In genomic region chr14:20381341-20381740, GRCh38 we compare ENCODE assay signal across 18 cellular contexts. TPM values are rescaled to one million over a fixed set of nuclear protein-coding genes. Genes with fewer than 3 reads are reported as not detected.
DNase-seq lines count a peak whose midpoint lies in the region; ATAC-seq and TF ChIP-seq lines count a peak whose summit lies in the region.
"Had no signal": no experiment of that assay in that cellular context is flagged by ENCODE, and none has a peak within 500 bp of the region (broad histone marks: within the 10 kb centered on the region; RNA-seq: fewer than 3 reads in every experiment).

No MANE protein-coding gene starts in this region.

- H3K9me1 ChIP-seq in IMR-90 (ENCODE audit: insufficient read depth, low read length), result no peaks in the 10 kb centered on the region

- no peak for TF ChIP-seq POLR2A in IMR-90 (IDR thresholded peaks at IDR 0.05; ENCODE audit: low read depth, low read length)

- ATAC-seq in IMR-90 (ENCODE audit: low read depth) (no peak), naive B cell (ENCODE audit: low read depth in 2 of 2) (no peak), left lobe of liver (no peak)
- ATAC-seq in activated naive CD8-positive, alpha-beta T cell treated with anti-CD3 and anti-CD28 coated beads, Interleukin-2, amount 50 U/mL, for 24 hours, result no peak
- ATAC-seq: CD8-positive, alpha-beta T cell; HepG2 had no signal

- 100% methylated on average over 1 of the region's 7 CpGs; no CpG with 5 or more reads in 1 of the 2 experiments for WGBS in IMR-90 (ENCODE audit: extremely low coverage in 2 of 2, insufficient read length in 1 of 2), 2 experiments

- no peak overlapping the region for H3K56ac ChIP-seq in IMR-90 (ENCODE audit: extremely low read depth, insufficient read depth, low read length)

- no peak for TF ChIP-seq CTCF in IMR-90 (conservative IDR thresholded peaks at IDR 0.05; ENCODE audit: low read depth, low read length)

- H3K4me3 ChIP-seq in IMR-90 (ENCODE audit: insufficient read depth, low read depth, low read length), result no peak overlapping the region
- H3K4me3 ChIP-seq: BLaER1 treated with 17β-estradiol and CSF1 and Interleukin-3, amounts not matched to agents 10 nM and 100 nM had no signal

- no peak overlapping the region for H4K91ac ChIP-seq in IMR-90 (ENCODE audit: insufficient read depth, low read depth, low read length)

- intact Hi-C loops in IMR-90 (cut with micrococcal nuclease), result no loop called here

- H2AK5ac ChIP-seq in IMR-90 (ENCODE audit: low read depth, low read length), result no peak overlapping the region

- no peak overlapping the region for H3K4ac ChIP-seq in IMR-90 (ENCODE audit: low read depth, low read length)

- peaks cover 81% of the 10 kb centered on the region for H3K36me3 ChIP-seq in IMR-90 (ENCODE audit: control insufficient read depth, insufficient read depth, low read length)

- no peak overlapping the region for H2BK120ac ChIP-seq in IMR-90 (ENCODE audit: low read depth, low read length)

- no peak overlapping the region for H3K23ac ChIP-seq in IMR-90 (ENCODE audit: low read depth, low read length)

- no peak overlapping the region for H4K5ac ChIP-seq in IMR-90 (ENCODE audit: low read depth, low read length)

- POLR2A ChIA-PET in IMR-90 (lab: Charles Lee; ENCODE audit: unreplicated experiment), result no interaction called here

- BruUV-seq in IMR-90 (replicated peaks; lab: Mats Ljungman, UMichigan), result no TSS peak

- DNase-seq in activated effector memory CD4-positive, alpha-beta T cell treated with anti-CD3 and anti-CD28 coated beads, Interleukin-2, amount 50 U/mL, for 16 hours, result peak; percentile 10
- no peak for DNase-seq in activated effector memory CD4-positive, alpha-beta T cell treated with Interleukin-2 at 50 U/mL for 16 hours
- no peak for DNase-seq in IMR-90
- DNase-seq in activated naive CD8-positive, alpha-beta T cell treated with anti-CD3 and anti-CD28 coated beads, Interleukin-2, amount 50 U/mL, for 24 hours, result no peak
- no peak for DNase-seq in naive B cell
- DNase-seq in SW 1271 (lab: John Stamatoyannopoulos, UW), result no peak
- DNase-seq in activated gamma-delta T cell treated with Interleukin-2 at 50 U/mL for 16 hours, result no peak
- no peak for DNase-seq in left lobe of liver (ENCODE audit: low spot score)
- DNase-seq: Calu3; CD8-positive, alpha-beta T cell; DMS53; DND-41; EL; H9 had no signal

- dilution Hi-C loops in IMR-90 (cut with HindIII; ENCODE audit: low sequenced_read_pairs, unreplicated experiment), result no loop called here

- no peak overlapping the region for H3K4me2 ChIP-seq in IMR-90 (ENCODE audit: low read depth, low read length)
- H3K4me2 ChIP-seq: BLaER1 treated with 17β-estradiol and CSF1 and Interleukin-3, amounts not matched to agents 10 nM and 100 nM had no signal

- peaks cover 5% of the 10 kb centered on the region for H3K4me1 Mint-ChIP-seq in activated naive CD8-positive, alpha-beta T cell treated with anti-CD3 and anti-CD28 coated beads, Interleukin-2, amount 50 U/mL, for 24 hours
- H3K4me1 Mint-ChIP-seq in naive B cell, result peaks cover 0 to 4% (median 0%) of the 10 kb centered on the region in 3 donors
- H3K4me1 Mint-ChIP-seq: B cell, H9 had no signal

- H3K9me3 ChIP-seq in IMR-90 (ENCODE audit: control insufficient read depth, insufficient read depth, low read length), result no peaks in the 10 kb centered on the region
- H3K9me3 ChIP-seq: BLaER1 treated with 17β-estradiol and CSF1 and Interleukin-3, amounts not matched to agents 10 nM and 100 nM had no signal

- no peak overlapping the region for H3K18ac ChIP-seq in IMR-90 (ENCODE audit: low read depth, low read length)

- H3K14ac ChIP-seq in IMR-90 (replicated peaks; ENCODE audit: low read depth, low read length), result no peak overlapping the region

- H2BK5ac ChIP-seq in IMR-90 (ENCODE audit: low read depth, low read length, poor library complexity, severe bottlenecking), result no peak overlapping the region

- in situ Hi-C loops in IMR-90 (cut with MboI; ENCODE audit: low sequenced_read_pairs), result no loop called here

- H3K4me3 Mint-ChIP-seq in activated naive CD8-positive, alpha-beta T cell treated with anti-CD3 and anti-CD28 coated beads, Interleukin-2, amount 50 U/mL, for 24 hours, result no peak overlapping the region
- peak overlapping the region in 1 of 8 donors; percentile 31 for H3K4me3 Mint-ChIP-seq in naive B cell
- H3K4me3 Mint-ChIP-seq: B cell; CD8-positive, alpha-beta T cell; H9 had no signal

- no peaks in the 10 kb centered on the region for H3K27me3 Mint-ChIP-seq in activated naive CD8-positive, alpha-beta T cell treated with anti-CD3 and anti-CD28 coated beads, Interleukin-2, amount 50 U/mL, for 24 hours
- H3K27me3 Mint-ChIP-seq in naive B cell, result no peaks in the 10 kb centered on the region
- H3K27me3 Mint-ChIP-seq: B cell had no signal

- no peak overlapping the region for H3K27ac ChIP-seq in IMR-90 (ENCODE audit: insufficient read depth, low read length)
- H3K27ac ChIP-seq: BLaER1 treated with 17β-estradiol and CSF1 and Interleukin-3, amounts not matched to agents 10 nM and 100 nM had no signal

- no peaks in the 10 kb centered on the region for H3K27me3 ChIP-seq in IMR-90 (ENCODE audit: control insufficient read depth, insufficient read depth, low read length)
- H3K27me3 ChIP-seq: BLaER1 treated with 17β-estradiol and CSF1 and Interleukin-3, amounts not matched to agents 10 nM and 100 nM had no signal

- H2AK9ac ChIP-seq in IMR-90 (replicated peaks; ENCODE audit: low read depth, low read length, poor library complexity), result no peak overlapping the region

- no peaks in the 10 kb centered on the region for H4K20me1 ChIP-seq in IMR-90 (ENCODE audit: insufficient read depth, low read length)

- peak overlapping the region; percentile 79 for H3K27ac Mint-ChIP-seq in activated naive CD8-positive, alpha-beta T cell treated with anti-CD3 and anti-CD28 coated beads, Interleukin-2, amount 50 U/mL, for 24 hours
- H3K27ac Mint-ChIP-seq in naive B cell, result peak overlapping the region in 4 of 6 donors; percentile 20 to 87 (median 42)
- H3K27ac Mint-ChIP-seq: B cell had no signal

- H4K8ac ChIP-seq in IMR-90 (ENCODE audit: low read depth in 2 of 2, low read length in 2 of 2), result no peak overlapping the region

- peaks cover 40% of the 10 kb centered on the region for H3K36me3 Mint-ChIP-seq in activated naive CD8-positive, alpha-beta T cell treated with anti-CD3 and anti-CD28 coated beads, Interleukin-2, amount 50 U/mL, for 24 hours (ENCODE audit: low read depth)
- H3K36me3 Mint-ChIP-seq in naive B cell, result peaks cover 17 to 49% of the 10 kb centered on the region in 2 donors

- H2AFZ ChIP-seq in IMR-90 (replicated peaks; ENCODE audit: low read length, poor library complexity), result peak overlapping the region; percentile 56

- TF ChIP-seq RAD21 in IMR-90 (IDR thresholded peaks at IDR 0.05; ENCODE audit: low read length), result no peak

- H3K4me1 ChIP-seq in IMR-90 (ENCODE audit: control insufficient read depth, insufficient read depth, low read length), result no peaks in the 10 kb centered on the region
- H3K4me1 ChIP-seq: BLaER1 treated with 17β-estradiol and CSF1 and Interleukin-3, amounts not matched to agents 10 nM and 100 nM had no signal

- no peak overlapping the region for H3K9ac ChIP-seq in IMR-90 (ENCODE audit: low read depth, low read length)
- H3K9ac ChIP-seq: BLaER1 treated with 17β-estradiol and CSF1 and Interleukin-3, amounts not matched to agents 10 nM and 100 nM had no signal

- no peaks in the 10 kb centered on the region for H3K9me3 Mint-ChIP-seq in activated naive CD8-positive, alpha-beta T cell treated with anti-CD3 and anti-CD28 coated beads, Interleukin-2, amount 50 U/mL, for 24 hours
- H3K9me3 Mint-ChIP-seq in naive B cell, result no peaks in the 10 kb centered on the region
- H3K9me3 Mint-ChIP-seq: CD8-positive, alpha-beta T cell; H9 had no signal

- H2BK20ac ChIP-seq in IMR-90 (ENCODE audit: low read depth, low read length), result no peak overlapping the region

- no peaks in the 10 kb centered on the region for H3K79me1 ChIP-seq in IMR-90 (ENCODE audit: low read depth in 1 of 2, low read length in 2 of 2)

- CTCF ChIA-PET in IMR-90 (lab: Yijun Ruan, JAX), result no interaction called here

- H2BK15ac ChIP-seq in IMR-90 (ENCODE audit: low read depth, low read length), result no peak overlapping the region

TF ChIP-seq in IMR-90, 13 proteins besides CTCF, POLR2A, EP300 and RAD21 (continues in another document):
- TF ChIP-seq MAFK (IDR thresholded peaks at IDR 0.05; ENCODE audit: low read depth, low read length) (no peak), MAZ (IDR thresholded peaks at IDR 0.05; ENCODE audit: borderline replicate concordance, low read depth, low read length) (no peak), NFE2L2 (IDR thresholded peaks at IDR 0.05; ENCODE audit: low read depth, low read length) (no peak), RCOR1 (IDR thresholded peaks at IDR 0.05; ENCODE audit: insufficient replicate concordance, low read length) (no peak)

RNA-seq across cellular contexts. Expression of gene TEP1, which starts 32.0 kb away (rescaled TPM):
- 7.8 and 12.4 TPM in 2 replicates for total RNA-seq in IMR-90 (2012; rRNA removed)
- 9.8 and 10.7 TPM in 2 replicates for polyA plus RNA-seq in IMR-90 (2012; rRNA removed)
- 3.6 and 5.5 TPM in 2 replicates for polyA plus RNA-seq in IMR-90 (2012; cell fraction: cytosol; rRNA removed)
- polyA plus RNA-seq in IMR-90 (2012; cell fraction: nucleus; rRNA removed; ENCODE audit: low replicate concordance), result 45.5 and 45.9 TPM in 2 replicates
- polyA plus RNA-seq in naive B cell (ENCODE audit: low read depth in 6 of 6), result 10 to 100 TPM in 1 of 6 donors, 1 to 10 TPM in 4, under 1 TPM in 1; 0.15 to 17.2 (median 7.7) TPM
- 14.9 TPM for total RNA-seq in left lobe of liver

RNA-seq across cellular contexts. Expression of gene PARP2, which starts 37.9 kb away (rescaled TPM):
- total RNA-seq in IMR-90 (2012; rRNA removed) (11.7 TPM in 2 replicates), left lobe of liver (8.9 TPM)
- polyA plus RNA-seq in IMR-90 (2012; rRNA removed) (18.3 and 19.1 TPM in 2 replicates), naive B cell (ENCODE audit: low read depth in 6 of 6) (10 to 100 TPM in 3 of 6 donors, 1 to 10 TPM in 3; 6.2 to 17.0 (median 10.6) TPM)
- polyA plus RNA-seq in IMR-90 (2012; cell fraction: cytosol; rRNA removed), result 4.3 and 6.2 TPM in 2 replicates
- polyA plus RNA-seq in IMR-90 (2012; cell fraction: nucleus; rRNA removed; ENCODE audit: low replicate concordance), result 3.7 and 31.9 TPM in 2 replicates

RNA-seq across cellular contexts. Expression of gene CCNB1IP1, which starts 48.3 kb away (rescaled TPM):
- total RNA-seq in IMR-90 (2012; rRNA removed), result 34.6 and 35.0 TPM in 2 replicates
- polyA plus RNA-seq in IMR-90 (2012; rRNA removed), result 23.0 and 27.5 TPM in 2 replicates
- 7.8 and 14.0 TPM in 2 replicates for polyA plus RNA-seq in IMR-90 (2012; cell fraction: cytosol; rRNA removed)
- 6.0 and 31.6 TPM in 2 replicates for polyA plus RNA-seq in IMR-90 (2012; cell fraction: nucleus; rRNA removed; ENCODE audit: low replicate concordance)
- polyA plus RNA-seq in naive B cell (ENCODE audit: low read depth in 6 of 6), result 10 to 100 TPM; 24.9 to 44.6 (median 32.7) TPM
- 30.5 TPM for total RNA-seq in left lobe of liver

RNA-seq across cellular contexts. Expression of gene KLHL33, which starts 54.6 kb away (rescaled TPM):
- total RNA-seq in IMR-90 (2012; rRNA removed), result under 0.01 TPM in 2 replicates
- polyA plus RNA-seq in IMR-90 (2012; rRNA removed), result 0.03 TPM in 2 replicates
- polyA plus RNA-seq in IMR-90 (2012; cell fraction: cytosol; rRNA removed), result 0.01 and 0.03 TPM in 2 replicates
- 0.16 and 0.22 TPM in 2 replicates for polyA plus RNA-seq in IMR-90 (2012; cell fraction: nucleus; rRNA removed; ENCODE audit: low replicate concordance)
- polyA plus RNA-seq in naive B cell (ENCODE audit: low read depth in 6 of 6), result under 1 TPM in 5 of 6 donors, not detected in 1; 0.13 to 0.51 (median 0.40) TPM
- 0.20 TPM for total RNA-seq in left lobe of liver
- total RNA-seq: A172, Calu3, HepG2 had no signal
- polyA plus RNA-seq: HepG2 had no signal
